ENCODE assay signal across 2 cellular contexts in the genomic region with DNA sequence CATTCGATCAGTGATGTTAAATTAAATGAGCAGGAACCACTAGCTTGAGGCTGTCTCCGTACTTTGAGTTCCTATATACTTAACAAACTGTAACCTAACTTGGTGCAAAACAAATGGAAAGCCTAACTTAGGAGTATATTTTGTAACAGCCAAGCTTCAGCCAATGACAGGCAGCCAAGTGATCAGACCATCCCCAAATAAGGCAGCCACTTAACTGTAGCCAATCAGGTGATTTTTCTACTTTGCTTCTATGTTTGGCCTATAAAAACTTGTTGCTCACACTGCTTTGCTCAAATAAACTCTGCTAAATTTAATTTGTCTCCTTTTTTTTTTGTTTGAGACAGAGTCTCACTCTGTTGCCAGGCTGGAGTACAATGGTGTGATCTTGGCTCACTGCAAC.
A peak's percentile ranks its signal among the peaks of the same experiment; 100 is the strongest.
TF ChIP-seq lines count a peak whose summit lies in the region.

No MANE protein-coding gene starts in this region.

TF ChIP-seq in HepG2, 621 proteins besides CTCF, POLR2A, EP300 and RAD21:
- TF ChIP-seq SP140L (CRISPR knock-in tag; IDR thresholded peaks at IDR 0.05; ENCODE audit: borderline replicate concordance) (no peak), SRF (IDR thresholded peaks at IDR 0.05; ENCODE audit: low read depth, low read length) (peak; percentile 89)

TF ChIP-seq in K562, 482 proteins besides CTCF, POLR2A, EP300 and RAD21:
- TF ChIP-seq ZNF785 (CRISPR knock-in tag; IDR thresholded peaks at IDR 0.05) (no peak), SRF (CRISPR knock-in tag; IDR thresholded peaks at IDR 0.05) (peak in 1 of 2 experiments; percentile 96; a peak in 2 of 4 replicates), ZNF324 (CRISPR knock-in tag; IDR thresholded peaks at IDR 0.05) (no peak)
- TF ChIP-seq, protein P1, sequence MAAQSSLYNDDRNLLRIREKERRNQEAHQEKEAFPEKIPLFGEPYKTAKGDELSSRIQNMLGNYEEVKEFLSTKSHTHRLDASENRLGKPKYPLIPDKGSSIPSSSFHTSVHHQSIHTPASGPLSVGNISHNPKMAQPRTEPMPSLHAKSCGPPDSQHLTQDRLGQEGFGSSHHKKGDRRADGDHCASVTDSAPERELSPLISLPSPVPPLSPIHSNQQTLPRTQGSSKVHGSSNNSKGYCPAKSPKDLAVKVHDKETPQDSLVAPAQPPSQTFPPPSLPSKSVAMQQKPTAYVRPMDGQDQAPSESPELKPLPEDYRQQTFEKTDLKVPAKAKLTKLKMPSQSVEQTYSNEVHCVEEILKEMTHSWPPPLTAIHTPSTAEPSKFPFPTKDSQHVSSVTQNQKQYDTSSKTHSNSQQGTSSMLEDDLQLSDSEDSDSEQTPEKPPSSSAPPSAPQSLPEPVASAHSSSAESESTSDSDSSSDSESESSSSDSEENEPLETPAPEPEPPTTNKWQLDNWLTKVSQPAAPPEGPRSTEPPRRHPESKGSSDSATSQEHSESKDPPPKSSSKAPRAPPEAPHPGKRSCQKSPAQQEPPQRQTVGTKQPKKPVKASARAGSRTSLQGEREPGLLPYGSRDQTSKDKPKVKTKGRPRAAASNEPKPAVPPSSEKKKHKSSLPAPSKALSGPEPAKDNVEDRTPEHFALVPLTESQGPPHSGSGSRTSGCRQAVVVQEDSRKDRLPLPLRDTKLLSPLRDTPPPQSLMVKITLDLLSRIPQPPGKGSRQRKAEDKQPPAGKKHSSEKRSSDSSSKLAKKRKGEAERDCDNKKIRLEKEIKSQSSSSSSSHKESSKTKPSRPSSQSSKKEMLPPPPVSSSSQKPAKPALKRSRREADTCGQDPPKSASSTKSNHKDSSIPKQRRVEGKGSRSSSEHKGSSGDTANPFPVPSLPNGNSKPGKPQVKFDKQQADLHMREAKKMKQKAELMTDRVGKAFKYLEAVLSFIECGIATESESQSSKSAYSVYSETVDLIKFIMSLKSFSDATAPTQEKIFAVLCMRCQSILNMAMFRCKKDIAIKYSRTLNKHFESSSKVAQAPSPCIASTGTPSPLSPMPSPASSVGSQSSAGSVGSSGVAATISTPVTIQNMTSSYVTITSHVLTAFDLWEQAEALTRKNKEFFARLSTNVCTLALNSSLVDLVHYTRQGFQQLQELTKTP (IDR thresholded peaks at IDR 0.05; ENCODE audit: low read depth in 1 of 2, partially characterized antibody in 2 of 2), result no peak
